ENCODE assay signal across 8 cellular contexts in the genomic region with DNA sequence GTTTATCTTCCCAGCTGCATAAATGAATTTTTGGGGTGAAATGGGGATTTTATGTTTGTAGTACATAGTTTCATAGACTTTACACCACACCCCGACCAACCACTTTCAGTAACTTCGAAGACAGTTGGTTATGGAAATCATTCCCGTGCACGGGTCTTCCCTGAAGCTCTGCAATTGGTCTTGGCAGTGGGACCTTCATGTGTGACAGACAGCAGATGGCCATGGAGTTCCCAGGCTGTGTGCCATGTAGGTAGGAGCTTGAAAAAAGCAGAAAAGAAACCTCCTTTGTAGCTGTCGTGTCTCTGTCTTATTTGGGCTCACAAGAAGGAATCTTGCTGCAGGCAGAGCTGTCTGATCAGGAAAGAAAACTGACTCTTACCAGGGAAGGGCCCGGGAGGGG.
"Had no signal": no experiment of that assay in that cellular context is flagged by ENCODE, and none has a peak within 500 bp of the region (broad histone marks: within the 10 kb centered on the region; RNA-seq: fewer than 3 reads in every experiment).

No MANE protein-coding gene starts in this region.

- H3K9me3 Mint-ChIP-seq: activated CD8-positive, alpha-beta T cell treated with anti-CD3 and anti-CD28 coated beads for 36 hours; activated naive CD8-positive, alpha-beta T cell treated with anti-CD3 and anti-CD28 coated beads, Interleukin-2, amount 10 ng/mL, durations not matched to agents 7 days and 5 days; T-helper 1 cell treated with Interleukin-12 subunit alpha and Interleukin-12 subunit beta and Interleukin-4 antibody, amounts not matched to agents 30 μg/mL and 1 μg/mL, for 36 hours had no signal

- H3K27me3 Mint-ChIP-seq: activated CD8-positive, alpha-beta T cell treated with anti-CD3 and anti-CD28 coated beads for 36 hours; activated naive CD8-positive, alpha-beta T cell treated with anti-CD3 and anti-CD28 coated beads, Interleukin-2, amount 10 ng/mL, durations not matched to agents 7 days and 5 days had no signal

- H3K9me3 ChIP-seq: adrenal gland, Peyer's patch had no signal

- H3K4me3 Mint-ChIP-seq: activated CD8-positive, alpha-beta T cell treated with anti-CD3 and anti-CD28 coated beads for 36 hours; activated naive CD8-positive, alpha-beta T cell treated with anti-CD3 and anti-CD28 coated beads, Interleukin-2, amount 10 ng/mL, durations not matched to agents 7 days and 5 days; T-helper 1 cell treated with Interleukin-12 subunit alpha and Interleukin-12 subunit beta and Interleukin-4 antibody, amounts not matched to agents 30 μg/mL and 1 μg/mL, for 36 hours had no signal

- H3K27me3 ChIP-seq: adrenal gland, Peyer's patch had no signal

- H3K27ac ChIP-seq: adrenal gland, Peyer's patch, RWPE1, VCaP had no signal

- H3K4me1 ChIP-seq: adrenal gland, Peyer's patch had no signal

- DNase-seq: activated naive CD8-positive, alpha-beta T cell treated with anti-CD3 and anti-CD28 coated beads, Interleukin-2, amount 10 ng/mL, durations not matched to agents 7 days and 5 days had no signal

- H3K4me3 ChIP-seq: adrenal gland, K562, Peyer's patch had no signal

- H3K27ac Mint-ChIP-seq: activated CD8-positive, alpha-beta T cell treated with anti-CD3 and anti-CD28 coated beads for 36 hours; activated naive CD8-positive, alpha-beta T cell treated with anti-CD3 and anti-CD28 coated beads, Interleukin-2, amount 10 ng/mL, durations not matched to agents 7 days and 5 days; T-helper 1 cell treated with Interleukin-12 subunit alpha and Interleukin-12 subunit beta and Interleukin-4 antibody, amounts not matched to agents 30 μg/mL and 1 μg/mL, for 36 hours had no signal
